In genomic region chr22:50548913-50549790, GRCh38 we compare ENCODE assay signal across 14 cellular contexts. TPM values are rescaled to one million over a fixed set of nuclear protein-coding genes. Genes with fewer than 3 reads are reported as not detected.
A peak's percentile ranks its signal among the peaks of the same experiment; 100 is the strongest.
DNase-seq lines count a peak whose midpoint lies in the region; ATAC-seq and TF ChIP-seq lines count a peak whose summit lies in the region.
"Had no signal": no experiment of that assay in that cellular context is flagged by ENCODE, and none has a peak within 500 bp of the region (broad histone marks: within the 10 kb centered on the region; RNA-seq: fewer than 3 reads in every experiment).

No MANE protein-coding gene starts in this region.

- no peaks in the 10 kb centered on the region for H3K27me3 Mint-ChIP-seq in naive thymus-derived CD8-positive, alpha-beta T cell

- H3K9me3 ChIP-seq in BLaER1: no peaks in the 10 kb centered on the region

- H3K9ac ChIP-seq in BLaER1: peak overlapping the region; percentile 45
- H3K9ac ChIP-seq: parathyroid adenoma had no signal

- no peaks in the 10 kb centered on the region for H3K9me3 Mint-ChIP-seq in activated naive CD4-positive, alpha-beta T cell treated with anti-CD3 and anti-CD28 coated beads, Interleukin-2, amount 50 U/mL, for 72 hours
- H3K9me3 Mint-ChIP-seq in naive thymus-derived CD8-positive, alpha-beta T cell: no peaks in the 10 kb centered on the region
- H3K9me3 Mint-ChIP-seq: WTC11 had no signal

- H3K36me3 ChIP-seq in BLaER1: no peaks in the 10 kb centered on the region

- H4K20me1 ChIP-seq in BLaER1: peaks cover 14% of the 10 kb centered on the region; the same call in 1 of the 2 replicates

- H3K27ac ChIP-seq in BLaER1: peak overlapping the region; percentile 76
- H3K27ac ChIP-seq: epithelial cell of prostate, parathyroid adenoma had no signal

- peaks cover 4 to 12% of the 10 kb centered on the region in 2 donors for H3K36me3 Mint-ChIP-seq in activated naive CD4-positive, alpha-beta T cell treated with anti-CD3 and anti-CD28 coated beads, Interleukin-2, amount 50 U/mL, for 72 hours
- H3K36me3 Mint-ChIP-seq in naive thymus-derived CD8-positive, alpha-beta T cell: no peaks in the 10 kb centered on the region
- H3K36me3 Mint-ChIP-seq: WTC11 had no signal

- no peak for TF ChIP-seq CTCF in GM12875 (IDR thresholded peaks at IDR 0.05; ENCODE audit: borderline replicate concordance, insufficient read depth, low read depth, low read length)

- H3K4me3 ChIP-seq in BLaER1 (peak overlapping the region; percentile 61), GM12875 (ENCODE audit: low read depth, low read length) (peak overlapping the region; percentile 56)

- H3K4me1 ChIP-seq in BLaER1: peaks cover 62% of the 10 kb centered on the region

- peaks cover 19 to 51% (median 44%) of the 10 kb centered on the region in 4 donors for H3K4me1 Mint-ChIP-seq in naive thymus-derived CD8-positive, alpha-beta T cell
- H3K4me1 Mint-ChIP-seq: WTC11 had no signal

- peak overlapping the region; percentile 72 to 88 (median 78) for H3K4me3 Mint-ChIP-seq in naive thymus-derived CD8-positive, alpha-beta T cell
- H3K4me3 Mint-ChIP-seq: WTC11 had no signal

- peak overlapping the region; percentile 100 for H3K4me2 ChIP-seq in BLaER1

- POLR2A ChIA-PET in naive thymus-derived CD8-positive, alpha-beta T cell (lab: Charles Lee): interaction anchor here (0.6 to 6.7 kb wide), 23 partner anchors 9 to 207 kb away, joined by 3 to 72 read pairs (median 6); partner anchors contain the start of genes ARSA, CHKB, LMF2 and NCAPH2

- peaks cover 13% of the 10 kb centered on the region for H3K27me3 ChIP-seq in BLaER1

- peak overlapping the region; percentile 74 to 82 for H3K27ac Mint-ChIP-seq in activated naive CD4-positive, alpha-beta T cell treated with anti-CD3 and anti-CD28 coated beads, Interleukin-2, amount 50 U/mL, for 72 hours
- peak overlapping the region; percentile 63 to 93 (median 86) for H3K27ac Mint-ChIP-seq in naive thymus-derived CD8-positive, alpha-beta T cell
- H3K27ac Mint-ChIP-seq: WTC11 had no signal

- peak; percentile 3 to 35 for ATAC-seq in activated naive CD4-positive, alpha-beta T cell treated with anti-CD3 and anti-CD28 coated beads, Interleukin-2, amount 50 U/mL, for 72 hours
- ATAC-seq in naive thymus-derived CD8-positive, alpha-beta T cell: peak; percentile 20 to 23
- ATAC-seq in GM21576 (IDR thresholded peaks at IDR 0.05; ENCODE audit: unreplicated experiment) (no peak), GM18907 (IDR thresholded peaks at IDR 0.05; ENCODE audit: unreplicated experiment) (no peak), GM18517 (IDR thresholded peaks at IDR 0.05; ENCODE audit: unreplicated experiment) (no peak), HG03354 (IDR thresholded peaks at IDR 0.05; ENCODE audit: poor library complexity, severe bottlenecking, unreplicated experiment) (no peak)
- ATAC-seq: WTC11 had no signal

- no peak for DNase-seq in activated naive CD4-positive, alpha-beta T cell treated with anti-CD3 and anti-CD28 coated beads, Interleukin-2, amount 50 U/mL, for 72 hours (ENCODE audit: low spot score in 2 of 2)
- no peak for DNase-seq in naive thymus-derived CD8-positive, alpha-beta T cell
- DNase-seq: Calu3, NCI-H2029 had no signal

RNA-seq across cellular contexts. Expression of gene KLHDC7B, which starts 3.5 kb away (rescaled TPM):
- 10 to 100 TPM in 1 of 2 donors, 1 to 10 TPM in 1; 2.6 to 11.0 TPM for total RNA-seq in activated naive CD4-positive, alpha-beta T cell treated with anti-CD3 and anti-CD28 coated beads, Interleukin-2, amount 50 U/mL, for 72 hours
- total RNA-seq in naive thymus-derived CD8-positive, alpha-beta T cell: 1 to 10 TPM; 5.7 to 6.2 TPM
- polyA plus RNA-seq in naive thymus-derived CD8-positive, alpha-beta T cell: 1 to 10 TPM; 5.3 to 7.9 (median 6.5) TPM
- total RNA-seq: WTC11 had no signal

RNA-seq across cellular contexts. Expression of gene SYCE3, which starts 13.6 kb away (rescaled TPM):
- 1 to 10 TPM in 1 of 2 donors, under 1 TPM in 1; 0.80 to 3.9 TPM for total RNA-seq in activated naive CD4-positive, alpha-beta T cell treated with anti-CD3 and anti-CD28 coated beads, Interleukin-2, amount 50 U/mL, for 72 hours
- total RNA-seq in naive thymus-derived CD8-positive, alpha-beta T cell: not detected
- polyA plus RNA-seq in naive thymus-derived CD8-positive, alpha-beta T cell: not detected
- total RNA-seq: astrocyte, Calu3 had no signal

RNA-seq across cellular contexts. Expression of gene TYMP, which starts 19.3 kb away (rescaled TPM):
- total RNA-seq in activated naive CD4-positive, alpha-beta T cell treated with anti-CD3 and anti-CD28 coated beads, Interleukin-2, amount 50 U/mL, for 72 hours: 10 to 100 TPM; 20.8 to 74.5 TPM
- 1 to 10 TPM; 2.1 to 3.4 TPM for total RNA-seq in naive thymus-derived CD8-positive, alpha-beta T cell
- polyA plus RNA-seq in naive thymus-derived CD8-positive, alpha-beta T cell: 1 to 10 TPM; 1.9 to 5.5 (median 3.1) TPM

RNA-seq across cellular contexts. Expression of gene SCO2, which starts 23.8 kb away (rescaled TPM):
- 1 to 10 TPM in 1 of 2 donors, not detected in 1; 4.8 TPM for total RNA-seq in activated naive CD4-positive, alpha-beta T cell treated with anti-CD3 and anti-CD28 coated beads, Interleukin-2, amount 50 U/mL, for 72 hours
- total RNA-seq in naive thymus-derived CD8-positive, alpha-beta T cell: 1 to 10 TPM in 1 of 2 experiments, not detected in 1; 2.7 TPM
- polyA plus RNA-seq in naive thymus-derived CD8-positive, alpha-beta T cell: 1 to 10 TPM; 4.0 to 8.3 (median 6.8) TPM
- total RNA-seq: WTC11 had no signal

RNA-seq across cellular contexts. Expression of gene CPT1B, which starts 29.1 kb away (rescaled TPM):
- total RNA-seq in activated naive CD4-positive, alpha-beta T cell treated with anti-CD3 and anti-CD28 coated beads, Interleukin-2, amount 50 U/mL, for 72 hours: 10 to 100 TPM; 61.8 to 92.2 TPM
- 10 to 100 TPM; 94.7 to 97.5 TPM for total RNA-seq in naive thymus-derived CD8-positive, alpha-beta T cell
- polyA plus RNA-seq in naive thymus-derived CD8-positive, alpha-beta T cell: 1 to 10 TPM in 1 of 3 donors, under 1 TPM in 1, not detected in 1; 0.23 to 1.3 TPM

Comparison
In these comparisons a context has a peak if more than half of its experiments do, and no peak if none do; other contexts are left out.
1. ATAC-seq: peak in activated naive CD4-positive, alpha-beta T cell treated with anti-CD3 and anti-CD28 coated beads, Interleukin-2, amount 50 U/mL, for 72 hours (2 of 2) and naive thymus-derived CD8-positive, alpha-beta T cell (2 of 2); none in GM21576 (single experiment), GM18907 (single experiment), GM18517 (single experiment) and HG03354 (single experiment).
2. RNA of gene TYMP, which starts 19.3 kb away (total RNA-seq): 20.8 to 74.5 TPM in activated naive CD4-positive, alpha-beta T cell treated with anti-CD3 and anti-CD28 coated beads, Interleukin-2, amount 50 U/mL, for 72 hours; 2.1 to 3.4 TPM in naive thymus-derived CD8-positive, alpha-beta T cell; every median in the first group is over 4 times any median in the second.